ENCODE assay signal across 17 cellular contexts in the genomic region with DNA sequence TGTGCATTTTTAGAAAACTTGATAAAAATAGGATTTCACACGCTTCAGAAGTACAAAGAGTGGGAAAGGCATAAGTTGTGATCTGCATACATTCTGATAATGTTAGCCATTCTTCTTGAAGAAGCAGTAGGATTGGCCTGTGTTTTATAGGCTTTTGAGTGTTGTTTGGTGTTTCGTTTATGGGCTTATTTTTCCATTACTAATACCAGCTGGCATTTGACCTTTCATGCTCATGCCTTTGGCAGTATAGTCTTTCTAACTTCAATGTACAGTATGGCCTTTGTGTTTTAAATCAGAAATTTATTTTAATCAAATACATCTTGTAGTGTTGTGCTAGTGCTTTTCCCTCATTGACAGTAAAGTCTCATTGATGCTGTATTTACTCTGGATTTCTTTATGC.
"Had no signal": no experiment of that assay in that cellular context is flagged by ENCODE, and none has a peak within 500 bp of the region (broad histone marks: within the 10 kb centered on the region; RNA-seq: fewer than 3 reads in every experiment).

No MANE protein-coding gene starts in this region.

- H3K36me3 Mint-ChIP-seq: activated naive CD4-positive, alpha-beta T cell treated with anti-CD3 and anti-CD28 coated beads, Interleukin-2, amount 50 U/mL, for 24 hours; mesothelial cell of epicardium; natural killer cell treated with Interleukin-12 subunit alpha and Interleukin-12 subunit beta and Interleukin-15 and Interleukin-18, amount 100 ng/mL, for 72 hours had no signal

- H3K36me3 ChIP-seq: adrenal gland, transverse colon, vagina, WERI-Rb-1 had no signal

- H3K27me3 ChIP-seq: adrenal gland, transverse colon, vagina had no signal

- H3K27ac Mint-ChIP-seq: activated naive CD4-positive, alpha-beta T cell treated with anti-CD3 and anti-CD28 coated beads, Interleukin-2, amount 50 U/mL, for 24 hours; activated T-cell treated with anti-CD3 and anti-CD28 coated beads, Interleukin-2, amount 50 U/mL, for 72 hours; mesothelial cell of epicardium; natural killer cell treated with Interleukin-12 subunit alpha and Interleukin-12 subunit beta and Interleukin-15 and Interleukin-18, amount 100 ng/mL, for 72 hours; stimulated activated naive CD8-positive, alpha-beta T cell treated with anti-CD3 and anti-CD28 coated beads, Interleukin-15, Interleukin-2, amounts not matched to agents 100 ng/mL and 50 ng/mL, for 24 hours had no signal

- DNase-seq: activated CD4-positive, alpha-beta T cell treated with anti-CD3 and anti-CD28 coated beads, Interleukin-2, amount 50 U/mL, for 4 hours; activated gamma-delta T cell; activated T-cell treated with anti-CD3 and anti-CD28 coated beads, Interleukin-2, amount 50 U/mL, for 72 hours; adrenal gland; cerebellar nuclear complex; cortex of kidney; hypothalamus; retina; stimulated activated CD4-positive, alpha-beta T cell treated with anti-CD3 and anti-CD28 coated beads, Interleukin-12 subunit alpha, Interleukin-12 subunit beta, amount 100 ng/mL, for 4 hours; transverse colon; WERI-Rb-1 had no signal

- H3K9me3 Mint-ChIP-seq: activated naive CD4-positive, alpha-beta T cell treated with anti-CD3 and anti-CD28 coated beads, Interleukin-2, amount 50 U/mL, for 24 hours; activated T-cell treated with anti-CD3 and anti-CD28 coated beads, Interleukin-2, amount 50 U/mL, for 72 hours; mesothelial cell of epicardium; natural killer cell treated with Interleukin-12 subunit alpha and Interleukin-12 subunit beta and Interleukin-15 and Interleukin-18, amount 100 ng/mL, for 72 hours; stimulated activated naive CD8-positive, alpha-beta T cell treated with anti-CD3 and anti-CD28 coated beads, Interleukin-15, Interleukin-2, amounts not matched to agents 100 ng/mL and 50 ng/mL, for 24 hours had no signal

- H3K27ac ChIP-seq: adrenal gland, transverse colon, vagina, WERI-Rb-1 had no signal

- H3K27me3 Mint-ChIP-seq: natural killer cell treated with Interleukin-12 subunit alpha and Interleukin-12 subunit beta and Interleukin-15 and Interleukin-18, amount 100 ng/mL, for 72 hours had no signal

- ATAC-seq: activated T-cell treated with anti-CD3 and anti-CD28 coated beads, Interleukin-2, amount 50 U/mL, for 72 hours; natural killer cell treated with Interleukin-12 subunit alpha and Interleukin-12 subunit beta and Interleukin-15 and Interleukin-18, amount 100 ng/mL, for 72 hours had no signal

- H3K4me1 ChIP-seq: adrenal gland, vagina had no signal

- H3K4me1 Mint-ChIP-seq: activated naive CD4-positive, alpha-beta T cell treated with anti-CD3 and anti-CD28 coated beads, Interleukin-2, amount 50 U/mL, for 24 hours had no signal

- H3K9me3 ChIP-seq: adrenal gland, transverse colon, vagina had no signal

- H3K4me3 Mint-ChIP-seq: activated naive CD4-positive, alpha-beta T cell treated with anti-CD3 and anti-CD28 coated beads, Interleukin-2, amount 50 U/mL, for 24 hours; activated T-cell treated with anti-CD3 and anti-CD28 coated beads, Interleukin-2, amount 50 U/mL, for 72 hours; mesothelial cell of epicardium; natural killer cell treated with Interleukin-12 subunit alpha and Interleukin-12 subunit beta and Interleukin-15 and Interleukin-18, amount 100 ng/mL, for 72 hours; stimulated activated naive CD8-positive, alpha-beta T cell treated with anti-CD3 and anti-CD28 coated beads, Interleukin-15, Interleukin-2, amounts not matched to agents 100 ng/mL and 50 ng/mL, for 24 hours had no signal

- H3K4me3 ChIP-seq: adrenal gland, lung, transverse colon, vagina had no signal
